8 cellular contexts compared by ENCODE assay signal in the genomic region with DNA sequence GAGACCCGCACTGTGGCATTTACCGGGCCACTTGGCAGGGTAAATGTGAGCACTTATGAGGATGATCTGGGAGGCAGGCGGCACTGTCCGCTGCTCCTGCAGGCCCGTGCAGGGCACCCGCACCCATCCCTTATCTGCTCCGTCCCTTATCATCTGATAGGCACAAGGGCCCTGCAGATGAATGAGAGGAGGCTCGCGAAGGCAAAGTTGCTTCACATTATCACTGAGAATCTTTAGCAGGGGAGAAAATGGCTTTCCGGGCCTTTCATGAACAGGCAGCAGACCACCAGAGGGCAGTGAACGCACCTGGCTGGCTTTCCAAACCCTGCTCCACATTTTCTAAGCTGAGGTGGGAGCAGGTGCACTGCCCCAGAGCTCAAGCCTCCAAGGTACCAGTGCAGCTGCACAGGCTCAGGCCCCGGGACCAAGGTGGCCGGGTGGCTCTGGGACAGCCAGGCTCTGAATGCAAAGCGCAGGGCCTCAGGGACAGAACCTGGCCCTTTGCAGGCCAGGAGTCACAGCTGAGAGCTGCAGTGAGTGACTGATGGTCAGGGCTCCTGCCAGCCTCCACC.
DNase-seq lines count a peak whose midpoint lies in the region; ATAC-seq and TF ChIP-seq lines count a peak whose summit lies in the region.

No MANE protein-coding gene starts in this region.

- ATAC-seq in HG03196 (IDR thresholded peaks at IDR 0.05; ENCODE audit: unreplicated experiment): no peak

- H3K9ac ChIP-seq in colonic mucosa (ENCODE audit: low read depth in 2 of 2, low read length in 2 of 2): no peak overlapping the region

- DNase-seq in NCI-H2227 treated with DMSO at 0.1 percent for 48 hours (lab: John Stamatoyannopoulos, UW) (peak; percentile 51), colonic mucosa (peak; percentile 33), posterior cingulate gyrus (peak in 7 of 10 donors; percentile 18 to 90 (median 33)), posterior vena cava (ENCODE audit: low spot score) (no peak), putamen (ENCODE audit: low spot score) (no peak)

- H3K27ac ChIP-seq in 22Rv1 (no peak overlapping the region), colonic mucosa (no peak overlapping the region)

- peak; percentile 73 for TF ChIP-seq CTCF in 22Rv1 (IDR thresholded peaks at IDR 0.05)
- TF ChIP-seq CTCF in GM12873 (IDR thresholded peaks at IDR 0.05; ENCODE audit: insufficient read depth, low read depth, low read length, missing control alignments): peak; percentile 43
- no peak for TF ChIP-seq CTCF in colonic mucosa (IDR thresholded peaks at IDR 0.05)

- H3K4me3 ChIP-seq in colonic mucosa: no peak overlapping the region

- intact Hi-C loops in colonic mucosa (cut with DNase I) (no loop called here), posterior cingulate gyrus (cut with DNase I) (no loop called here), posterior vena cava (cut with DNase I) (no loop called here)

- no peaks in the 10 kb centered on the region for H3K36me3 ChIP-seq in colonic mucosa

- H3K9me3 ChIP-seq in colonic mucosa: no peaks in the 10 kb centered on the region

- no peaks in the 10 kb centered on the region for H3K27me3 ChIP-seq in colonic mucosa

- H3K4me1 ChIP-seq in colonic mucosa: no peaks in the 10 kb centered on the region

Comparison
In these comparisons a context has a peak if more than half of its experiments do, and no peak if none do; other contexts are left out.
1. DNase-seq: peak in NCI-H2227 treated with DMSO at 0.1 percent for 48 hours (single experiment), colonic mucosa (single experiment) and posterior cingulate gyrus (7 of 10); none in posterior vena cava (single experiment) and putamen (single experiment).